Comparison of ENCODE assay signal across 8 cellular contexts in the genomic region with DNA sequence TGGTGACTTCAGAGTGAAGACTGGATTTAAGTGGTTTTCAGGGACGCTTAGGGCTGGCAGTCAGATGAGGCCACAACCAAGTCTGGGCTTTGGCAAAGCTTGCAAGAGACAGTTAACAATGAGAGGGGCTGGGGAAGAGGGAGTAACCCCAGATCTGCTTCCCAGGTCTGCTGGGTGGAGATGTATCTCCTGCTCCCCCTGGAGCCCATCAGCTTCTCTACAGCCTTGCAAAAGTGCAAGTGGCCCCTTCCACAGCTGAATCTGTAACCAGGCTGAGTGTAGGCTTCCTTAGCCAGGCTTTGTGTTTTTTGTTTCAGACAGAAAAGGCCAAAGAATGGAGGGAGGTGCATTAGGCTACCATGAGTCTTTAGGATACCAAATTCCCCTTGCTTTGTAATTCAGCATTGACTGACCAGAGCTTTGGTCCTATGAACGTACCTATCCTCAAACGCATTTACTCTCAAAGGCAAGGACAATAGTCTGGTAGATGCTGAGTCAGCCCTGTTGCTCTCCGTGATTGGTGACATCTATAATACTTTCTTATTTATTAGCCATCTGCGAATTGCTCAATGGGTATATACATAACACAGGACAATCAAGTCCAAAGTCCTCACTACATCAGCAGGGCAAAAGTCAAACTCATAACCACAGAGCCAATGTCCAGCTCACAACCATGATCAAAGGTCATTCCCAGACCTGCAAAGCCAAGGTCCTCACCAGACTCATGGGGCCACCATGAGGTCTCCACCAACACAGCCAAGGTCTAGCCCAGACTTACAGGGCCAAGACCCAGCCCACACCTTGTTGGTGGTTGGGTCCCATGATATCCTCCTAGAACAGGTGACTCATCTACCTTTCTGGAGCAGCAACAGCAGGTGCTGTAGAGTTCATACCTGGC. TPM values are rescaled to one million over a fixed set of nuclear protein-coding genes. Genes with fewer than 3 reads are reported as not detected.
DNase-seq lines count a peak whose midpoint lies in the region; ATAC-seq and TF ChIP-seq lines count a peak whose summit lies in the region.

No MANE protein-coding gene starts in this region.

- TF ChIP-seq POLR2A in thyroid gland (IDR thresholded peaks at IDR 0.05) = no peak
- no peak for TF ChIP-seq POLR2A in esophagus squamous epithelium (IDR thresholded peaks at IDR 0.05)
- TF ChIP-seq POLR2A in ovary (IDR thresholded peaks at IDR 0.05) = no peak

- H3K4me3 ChIP-seq in thyroid gland (replicated peaks in 1 of 3) (no peak overlapping the region), esophagus squamous epithelium (no peak overlapping the region), ovary (no peak overlapping the region)

- ATAC-seq in GM18867 (IDR thresholded peaks at IDR 0.05; ENCODE audit: unreplicated experiment) (peak; percentile 60), GM21360 (IDR thresholded peaks at IDR 0.05; ENCODE audit: unreplicated experiment) (no peak)

- H3K9me3 ChIP-seq in thyroid gland (no peaks in the 10 kb centered on the region), esophagus squamous epithelium (no peaks in the 10 kb centered on the region), ovary (no peaks in the 10 kb centered on the region)

- peak; percentile 47 for DNase-seq in AG08396 (ENCODE audit: low spot score)
- peak; percentile 46 for DNase-seq in SKM-1 treated with dmso at 0.1 percent for 144 hours (lab: John Stamatoyannopoulos, UW; ENCODE audit: unreplicated experiment)
- DNase-seq in head of caudate nucleus = peak in 30 of 42 donors; percentile 35 to 83 (median 64)
- DNase-seq in thyroid gland = no peak
- DNase-seq in esophagus squamous epithelium (lab: John Stamatoyannopoulos, UW) = no peak
- no peak for DNase-seq in ovary

- H3K36me3 ChIP-seq in thyroid gland (no peaks in the 10 kb centered on the region), esophagus squamous epithelium (no peaks in the 10 kb centered on the region), ovary (no peaks in the 10 kb centered on the region)

- 81 to 94% methylated on average over 5 of the region's 5 CpGs for WGBS in thyroid gland, 2 donors
- 74 to 82% methylated on average over 4 to 5 of the region's 5 CpGs for WGBS in esophagus squamous epithelium, 2 donors
- WGBS in ovary, 3 donors = 77 to 84% (median 81%) methylated on average over 5 of the region's 5 CpGs

- peaks cover 22 to 25% of the 10 kb centered on the region in 2 donors for H3K4me1 ChIP-seq in thyroid gland
- H3K4me1 ChIP-seq in esophagus squamous epithelium = no peaks in the 10 kb centered on the region
- no peaks in the 10 kb centered on the region for H3K4me1 ChIP-seq in ovary (ENCODE audit: insufficient read depth)

- intact Hi-C loops in head of caudate nucleus (cut with DNase I) (no loop called here), thyroid gland (cut with DNase I) (no loop called here), esophagus squamous epithelium (cut with DNase I) (no loop called here), ovary (cut with DNase I) (no loop called here)

- no peak overlapping the region for H3K27ac ChIP-seq in thyroid gland
- no peak overlapping the region for H3K27ac ChIP-seq in esophagus squamous epithelium
- H3K27ac ChIP-seq in ovary = no peak overlapping the region

- TF ChIP-seq CTCF in thyroid gland (IDR thresholded peaks at IDR 0.05) (peak in 4 of 6 experiments; percentile 11 to 47 (median 43)), esophagus squamous epithelium (IDR thresholded peaks at IDR 0.05) (peak in 2 of 6 experiments; percentile 26 to 29), ovary (IDR thresholded peaks at IDR 0.05) (no peak)

- no peaks in the 10 kb centered on the region for H3K27me3 ChIP-seq in thyroid gland
- no peaks in the 10 kb centered on the region for H3K27me3 ChIP-seq in esophagus squamous epithelium
- no peaks in the 10 kb centered on the region for H3K27me3 ChIP-seq in ovary

- TF ChIP-seq EP300 in ovary (IDR thresholded peaks at IDR 0.05) = no peak

RNA-seq across cellular contexts. Expression of a gene that starts 17.1 kb away (rescaled TPM):
- total RNA-seq in thyroid gland (1 to 10 TPM; 4.0 to 7.7 (median 6.0) TPM), esophagus squamous epithelium (1 to 10 TPM in 1 of 4 donors, under 1 TPM in 1, not detected in 2; 0.62 to 1.3 TPM), ovary (1 to 10 TPM in 3 of 7 donors, under 1 TPM in 4; 0.24 to 5.7 (median 0.60) TPM)
- polyA plus RNA-seq in ovary = 1 to 10 TPM in 1 of 2 donors, under 1 TPM in 1; 0.75 to 1.6 TPM

RNA-seq across cellular contexts. Expression of a gene that starts 48.4 kb away (rescaled TPM):
- 100 to 1,000 TPM; 171 to 217 (median 211) TPM for total RNA-seq in thyroid gland
- total RNA-seq in esophagus squamous epithelium = 100 to 1,000 TPM in 3 of 4 donors, 10 to 100 TPM in 1; 52.3 to 239 (median 212) TPM
- 10 to 100 TPM; 44.6 to 88.8 (median 65.4) TPM for total RNA-seq in ovary
- polyA plus RNA-seq in ovary = 100 to 1,000 TPM in 1 of 2 donors, 10 to 100 TPM in 1; 63.9 to 126 TPM

RNA-seq across cellular contexts. Expression of a gene that starts 53.3 kb away (rescaled TPM):
- 10 to 100 TPM in 2 of 4 donors, 1 to 10 TPM in 2; 5.6 to 15.3 (median 10.7) TPM for total RNA-seq in thyroid gland
- 1 to 10 TPM; 2.7 to 6.5 (median 3.1) TPM for total RNA-seq in esophagus squamous epithelium
- 1 to 10 TPM in 4 of 7 donors, under 1 TPM in 3; 0.33 to 4.4 (median 1.0) TPM for total RNA-seq in ovary
- 1 to 10 TPM in 1 of 2 donors, under 1 TPM in 1; 0.82 to 2.7 TPM for polyA plus RNA-seq in ovary

RNA-seq across cellular contexts. Expression of a gene that starts 53.3 kb away (rescaled TPM):
- total RNA-seq in thyroid gland (10 to 100 TPM; 15.7 to 64.1 (median 32.4) TPM), esophagus squamous epithelium (not detected), ovary (1 to 10 TPM in 1 of 7 donors, under 1 TPM in 2, not detected in 4; 0.25 to 1.3 (median 0.79) TPM)
- polyA plus RNA-seq in ovary = under 1 TPM in 1 of 2 donors, not detected in 1; 0.12 TPM

Comparison
In these comparisons a context has a peak if more than half of its experiments do, and no peak if none do; other contexts are left out.
1. DNase-seq: peak in AG08396 (single experiment), SKM-1 treated with dmso at 0.1 percent for 144 hours (single experiment) and head of caudate nucleus (30 of 42); none in thyroid gland (0 of 2), esophagus squamous epithelium (single experiment) and ovary (0 of 5).
2. CTCF ChIP-seq: peak in thyroid gland (4 of 6); none in ovary (0 of 3).